ENCODE assay signal across 8 cellular contexts in genomic region chr3:10980216-10980799, GRCh38. TPM values are rescaled to one million over a fixed set of nuclear protein-coding genes. Genes with fewer than 3 reads are reported as not detected.
"Had no signal": no experiment of that assay in that cellular context is flagged by ENCODE, and none has a peak within 500 bp of the region (broad histone marks: within the 10 kb centered on the region; RNA-seq: fewer than 3 reads in every experiment).

No MANE protein-coding gene starts in this region.

- FAIRE-seq: H1, H54, HTR-8/SVneo had no signal

- H3K9me3 Mint-ChIP-seq: GM23338, H9 had no signal

- H3K4me3 ChIP-seq: GM23338 had no signal

- H2AFZ ChIP-seq: GM23338 had no signal

- H3K27ac Mint-ChIP-seq: GM23338, H9 had no signal

- DNase-seq: H9, HCEC 1CT, IMR-90 had no signal

- H3K4me3 Mint-ChIP-seq: GM23338, H9 had no signal

- H3K4me2 ChIP-seq: GM23338 had no signal

RNA-seq across cellular contexts. Expression of gene SLC6A1, which starts 12.2 kb away (rescaled TPM):
- total RNA-seq: H9, HT-29, IMR-90 had no signal
